ENCODE assay signal across 20 cellular contexts in genomic region chr12:121693155-121693554, GRCh38. TPM values are rescaled to one million over a fixed set of nuclear protein-coding genes. Genes with fewer than 3 reads are reported as not detected.
DNase-seq lines count a peak whose midpoint lies in the region; ATAC-seq and TF ChIP-seq lines count a peak whose summit lies in the region.
"Had no signal": no experiment of that assay in that cellular context is flagged by ENCODE, and none has a peak within 500 bp of the region (broad histone marks: within the 10 kb centered on the region; RNA-seq: fewer than 3 reads in every experiment).

No MANE protein-coding gene starts in this region.

- TF ChIP-seq POLR2A in heart left ventricle (IDR thresholded peaks at IDR 0.05) = no peak

- no peak overlapping the region for H3K4me2 ChIP-seq in SK-N-SH

- H3K27me3 ChIP-seq in heart left ventricle (no peaks in the 10 kb centered on the region), SK-N-SH (ENCODE audit: insufficient read depth) (no peaks in the 10 kb centered on the region)
- H3K27me3 ChIP-seq: BE2C had no signal

- H3K4me3 ChIP-seq in heart left ventricle = no peak overlapping the region
- H3K4me3 ChIP-seq in SK-N-SH (ENCODE audit: low read depth in 2 of 2, low read length in 1 of 2) = no peak overlapping the region
- H3K4me3 ChIP-seq: GM23248, HAP-1 had no signal

- ATAC-seq in heart left ventricle (peak; percentile 25 to 73 (median 66)), left ventricle myocardium superior (peak; percentile 78)

- H3K9ac ChIP-seq in SK-N-SH = no peak overlapping the region
- H3K9ac ChIP-seq: GM23248 had no signal

- WGBS in heart left ventricle, 4 donors = 50 to 52% (median 51%) methylated on average over 7 of the region's 7 CpGs
- WGBS in SK-N-SH (ENCODE audit: low lambda C conversion rate) = 63% methylated on average over 7 of the region's 7 CpGs

- TF ChIP-seq EP300 in SK-N-SH (IDR thresholded peaks at IDR 0.05; ENCODE audit: borderline replicate concordance in 1 of 2, low read depth in 1 of 2, low read length in 1 of 2) = no peak

- H3K27ac ChIP-seq in heart left ventricle (peak overlapping the region in 6 of 12 donors; percentile 5 to 37 (median 22)), SK-N-SH (ENCODE audit: low read depth in 2 of 2, low read length in 1 of 2) (no peak overlapping the region)
- H3K27ac ChIP-seq: GM23248, HL-60 had no signal

- no peaks in the 10 kb centered on the region for H3K36me3 ChIP-seq in heart left ventricle
- H3K36me3 ChIP-seq in SK-N-SH (replicated peaks in 1 of 2; ENCODE audit: control insufficient read depth in 1 of 2, insufficient read depth in 2 of 2, low read length in 1 of 2) = no peaks in the 10 kb centered on the region
- H3K36me3 ChIP-seq: BE2C, HAP-1 had no signal

- no peaks in the 10 kb centered on the region for H3K9me2 ChIP-seq in SK-N-SH

- DNase-seq in DMS79 (lab: John Stamatoyannopoulos, UW) (peak; percentile 30), DMS79 treated with DMSO at 0.1 percent for 48 hours (lab: John Stamatoyannopoulos, UW) (peak; percentile 34), heart left ventricle (peak in 2 of 5 donors; percentile 52 to 71), left ventricle myocardium superior (peak; percentile 65), LoVo (ENCODE audit: low spot score) (no peak), NCI-H526 treated with DMSO at 0.1 percent for 48 hours (lab: John Stamatoyannopoulos, UW) (no peak), NCI-H1930 (lab: John Stamatoyannopoulos, UW) (no peak), SK-N-SH (no peak)
- DNase-seq: ACHN; BE2C; C1 segment of cervical spinal cord; CD4-positive, CD25-positive, alpha-beta regulatory T cell; CD8-positive, alpha-beta memory T cell; COR-L47; DMS 273 treated with DMSO at 0.1 percent for 48 hours; DMS53; GF-D8; GM23248 had no signal

- H3K79me2 ChIP-seq in SK-N-SH (ENCODE audit: insufficient read depth) = no peaks in the 10 kb centered on the region

- TF ChIP-seq CTCF in heart left ventricle (IDR thresholded peaks at IDR 0.05) = no peak
- no peak for TF ChIP-seq CTCF in SK-N-SH (IDR thresholded peaks at IDR 0.05)

- no peaks in the 10 kb centered on the region for H3K9me3 ChIP-seq in heart left ventricle
- no peaks in the 10 kb centered on the region for H3K9me3 ChIP-seq in SK-N-SH
- H3K9me3 ChIP-seq: BE2C, HAP-1 had no signal

- H3F3A ChIP-seq in SK-N-SH (replicated peaks; ENCODE audit: insufficient read depth) = no peaks in the 10 kb centered on the region

- intact Hi-C loops in heart left ventricle (cut with DNase I) (loop anchor here in 3 of 10 donors (5.0 to 10.0 kb wide), 2 partner anchors 99 to 192 kb away; partner anchors contain the start of genes PSMD9 (in 3 of the 3) and RHOF (in 1 of the 3)), left ventricle myocardium superior (cut with micrococcal nuclease) (no loop called here)

- H2AFZ ChIP-seq in SK-N-SH (ENCODE audit: low read depth) = no peak overlapping the region
- H2AFZ ChIP-seq: GM23248 had no signal

- POLR2A ChIA-PET in SK-N-SH (lab: Yijun Ruan, JAX) = interaction anchor here (0.6 kb wide), 3 partner anchors 13 to 80 kb away, joined by 3 read pairs; no protein-coding TSS in a partner anchor

- no peaks in the 10 kb centered on the region for H4K20me1 ChIP-seq in SK-N-SH (ENCODE audit: insufficient read depth)

- CTCF ChIA-PET in SK-N-SH (lab: Yijun Ruan, JAX) = interaction anchor here (1.3 to 10.0 kb wide), 6 partner anchors 25 to 140 kb away, joined by 3 to 69 read pairs (median 6); partner anchors contain the start of gene RHOF

- H3K4me1 ChIP-seq in heart left ventricle = peaks cover 0 to 5% (median 0%) of the 10 kb centered on the region in 12 donors
- H3K4me1 ChIP-seq in SK-N-SH (ENCODE audit: control insufficient read depth in 1 of 2, insufficient read depth in 2 of 2, low read depth in 1 of 2, low read length in 1 of 2) = no peaks in the 10 kb centered on the region
- H3K4me1 ChIP-seq: BE2C, HAP-1 had no signal

- TF ChIP-seq RAD21 in SK-N-SH (IDR thresholded peaks at IDR 0.05; ENCODE audit: low read length) = no peak

TF ChIP-seq in SK-N-SH, 30 proteins besides CTCF, POLR2A, EP300 and RAD21:
- TF ChIP-seq FOXM1 (IDR thresholded peaks at IDR 0.05; ENCODE audit: low read depth) (no peak), NFIC (IDR thresholded peaks at IDR 0.05; ENCODE audit: borderline replicate concordance) (no peak), IRF3 (IDR thresholded peaks at IDR 0.05; ENCODE audit: low read depth, low read length) (no peak), REST (IDR thresholded peaks at IDR 0.05; ENCODE audit: low read depth, low read length) (no peak), MXI1 (IDR thresholded peaks at IDR 0.05; ENCODE audit: low read depth, low read length) (no peak), FOSL2 (IDR thresholded peaks at IDR 0.05; ENCODE audit: borderline replicate concordance, low read depth) (no peak), JUND (IDR thresholded peaks at IDR 0.05) (no peak)

RNA-seq across cellular contexts. Expression of gene TMEM120B, which starts 19.4 kb away (rescaled TPM):
- 10 to 100 TPM in 2 of 9 donors, 1 to 10 TPM in 7; 5.8 to 13.2 (median 7.6) TPM for total RNA-seq in heart left ventricle
- 10 to 100 TPM in 1 of 2 donors, 1 to 10 TPM in 1; 6.4 to 12.1 TPM for polyA plus RNA-seq in heart left ventricle
- 9.9 TPM for total RNA-seq in left ventricle myocardium superior
- 15.1 and 15.4 TPM in 2 replicates for polyA plus RNA-seq in SK-N-SH (2012; rRNA removed)
- polyA plus RNA-seq in SK-N-SH (2012; cell fraction: cytosol; rRNA removed) = 4.8 and 7.4 TPM in 2 replicates
- polyA plus RNA-seq in SK-N-SH (2012; cell fraction: nucleus; rRNA removed) = 78.8 and 83.1 TPM in 2 replicates

RNA-seq across cellular contexts. Expression of gene MORN3, which starts 23.7 kb away (rescaled TPM):
- total RNA-seq in heart left ventricle = under 1 TPM in 5 of 9 donors, not detected in 4; 0.07 to 0.27 (median 0.20) TPM
- polyA plus RNA-seq in heart left ventricle = under 1 TPM; 0.08 to 0.18 TPM
- total RNA-seq in left ventricle myocardium superior = not detected
- polyA plus RNA-seq in SK-N-SH (2012; rRNA removed) = 2.4 and 2.7 TPM in 2 replicates
- polyA plus RNA-seq in SK-N-SH (2012; cell fraction: cytosol; rRNA removed) = 2.3 and 3.0 TPM in 2 replicates
- polyA plus RNA-seq in SK-N-SH (2012; cell fraction: nucleus; rRNA removed) = 1.8 TPM in 2 replicates
- total RNA-seq: GM23248 had no signal

Comparison
In these comparisons a context has a peak if more than half of its experiments do, and no peak if none do; other contexts are left out.
1. DNase-seq: peak in DMS79 (single experiment), DMS79 treated with DMSO at 0.1 percent for 48 hours (single experiment) and left ventricle myocardium superior (single experiment); none in LoVo (single experiment), NCI-H526 treated with DMSO at 0.1 percent for 48 hours (single experiment), NCI-H1930 (0 of 2) and SK-N-SH (single experiment).